ENCODE assay signal across 1 cellular context in genomic region chr15:101646652-101647051, GRCh38.
A peak's percentile ranks its signal among the peaks of the same experiment; 100 is the strongest.
TF ChIP-seq lines count a peak whose summit lies in the region.

No MANE protein-coding gene starts in this region.

TF ChIP-seq in HepG2, 621 proteins besides CTCF, POLR2A, EP300 and RAD21:
- TF ChIP-seq ETV5 (CRISPR knock-in tag; IDR thresholded peaks at IDR 0.05; ENCODE audit: borderline replicate concordance) = no peak
- TF ChIP-seq, protein P1, sequence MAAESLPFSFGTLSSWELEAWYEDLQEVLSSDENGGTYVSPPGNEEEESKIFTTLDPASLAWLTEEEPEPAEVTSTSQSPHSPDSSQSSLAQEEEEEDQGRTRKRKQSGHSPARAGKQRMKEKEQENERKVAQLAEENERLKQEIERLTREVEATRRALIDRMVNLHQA (CRISPR knock-in tag; IDR thresholded peaks at IDR 0.05) = no peak
- TF ChIP-seq, protein P2, sequence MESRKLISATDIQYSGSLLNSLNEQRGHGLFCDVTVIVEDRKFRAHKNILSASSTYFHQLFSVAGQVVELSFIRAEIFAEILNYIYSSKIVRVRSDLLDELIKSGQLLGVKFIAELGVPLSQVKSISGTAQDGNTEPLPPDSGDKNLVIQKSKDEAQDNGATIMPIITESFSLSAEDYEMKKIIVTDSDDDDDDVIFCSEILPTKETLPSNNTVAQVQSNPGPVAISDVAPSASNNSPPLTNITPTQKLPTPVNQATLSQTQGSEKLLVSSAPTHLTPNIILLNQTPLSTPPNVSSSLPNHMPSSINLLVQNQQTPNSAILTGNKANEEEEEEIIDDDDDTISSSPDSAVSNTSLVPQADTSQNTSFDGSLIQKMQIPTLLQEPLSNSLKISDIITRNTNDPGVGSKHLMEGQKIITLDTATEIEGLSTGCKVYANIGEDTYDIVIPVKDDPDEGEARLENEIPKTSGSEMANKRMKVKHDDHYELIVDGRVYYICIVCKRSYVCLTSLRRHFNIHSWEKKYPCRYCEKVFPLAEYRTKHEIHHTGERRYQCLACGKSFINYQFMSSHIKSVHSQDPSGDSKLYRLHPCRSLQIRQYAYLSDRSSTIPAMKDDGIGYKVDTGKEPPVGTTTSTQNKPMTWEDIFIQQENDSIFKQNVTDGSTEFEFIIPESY (CRISPR knock-in tag; IDR thresholded peaks at IDR 0.05) = peak; percentile 67
- peak; percentile 87 for TF ChIP-seq NFE2L2 (IDR thresholded peaks at IDR 0.05; ENCODE audit: low read length)
- TF ChIP-seq, protein P3, sequence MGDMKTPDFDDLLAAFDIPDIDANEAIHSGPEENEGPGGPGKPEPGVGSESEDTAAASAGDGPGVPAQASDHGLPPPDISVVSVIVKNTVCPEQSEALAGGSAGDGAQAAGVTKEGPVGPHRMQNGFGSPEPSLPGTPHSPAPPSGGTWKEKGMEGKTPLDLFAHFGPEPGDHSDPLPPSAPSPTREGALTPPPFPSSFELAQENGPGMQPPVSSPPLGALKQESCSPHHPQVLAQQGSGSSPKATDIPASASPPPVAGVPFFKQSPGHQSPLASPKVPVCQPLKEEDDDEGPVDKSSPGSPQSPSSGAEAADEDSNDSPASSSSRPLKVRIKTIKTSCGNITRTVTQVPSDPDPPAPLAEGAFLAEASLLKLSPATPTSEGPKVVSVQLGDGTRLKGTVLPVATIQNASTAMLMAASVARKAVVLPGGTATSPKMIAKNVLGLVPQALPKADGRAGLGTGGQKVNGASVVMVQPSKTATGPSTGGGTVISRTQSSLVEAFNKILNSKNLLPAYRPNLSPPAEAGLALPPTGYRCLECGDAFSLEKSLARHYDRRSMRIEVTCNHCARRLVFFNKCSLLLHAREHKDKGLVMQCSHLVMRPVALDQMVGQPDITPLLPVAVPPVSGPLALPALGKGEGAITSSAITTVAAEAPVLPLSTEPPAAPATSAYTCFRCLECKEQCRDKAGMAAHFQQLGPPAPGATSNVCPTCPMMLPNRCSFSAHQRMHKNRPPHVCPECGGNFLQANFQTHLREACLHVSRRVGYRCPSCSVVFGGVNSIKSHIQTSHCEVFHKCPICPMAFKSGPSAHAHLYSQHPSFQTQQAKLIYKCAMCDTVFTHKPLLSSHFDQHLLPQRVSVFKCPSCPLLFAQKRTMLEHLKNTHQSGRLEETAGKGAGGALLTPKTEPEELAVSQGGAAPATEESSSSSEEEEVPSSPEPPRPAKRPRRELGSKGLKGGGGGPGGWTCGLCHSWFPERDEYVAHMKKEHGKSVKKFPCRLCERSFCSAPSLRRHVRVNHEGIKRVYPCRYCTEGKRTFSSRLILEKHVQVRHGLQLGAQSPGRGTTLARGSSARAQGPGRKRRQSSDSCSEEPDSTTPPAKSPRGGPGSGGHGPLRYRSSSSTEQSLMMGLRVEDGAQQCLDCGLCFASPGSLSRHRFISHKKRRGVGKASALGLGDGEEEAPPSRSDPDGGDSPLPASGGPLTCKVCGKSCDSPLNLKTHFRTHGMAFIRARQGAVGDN (CRISPR knock-in tag; IDR thresholded peaks at IDR 0.05) = 0 out of 2 replicates have a peak, but pooled peaks have one; percentile 27
- TF ChIP-seq SALL1 (CRISPR knock-in tag; IDR thresholded peaks at IDR 0.05) = peak; percentile 11; the same call in 1 of the 2 replicates
- TF ChIP-seq MAFK (conservative IDR thresholded peaks at IDR 0.05 in 1 of 2, IDR thresholded peaks at IDR 0.05 in 1 of 2; ENCODE audit: low read length in 2 of 2) = 0 out of 4 replicates have a peak, but pooled peaks of 1 of the 2 experiments have one; percentile 3
